Comparison of ENCODE assay signal across 21 cellular contexts in the genomic region with DNA sequence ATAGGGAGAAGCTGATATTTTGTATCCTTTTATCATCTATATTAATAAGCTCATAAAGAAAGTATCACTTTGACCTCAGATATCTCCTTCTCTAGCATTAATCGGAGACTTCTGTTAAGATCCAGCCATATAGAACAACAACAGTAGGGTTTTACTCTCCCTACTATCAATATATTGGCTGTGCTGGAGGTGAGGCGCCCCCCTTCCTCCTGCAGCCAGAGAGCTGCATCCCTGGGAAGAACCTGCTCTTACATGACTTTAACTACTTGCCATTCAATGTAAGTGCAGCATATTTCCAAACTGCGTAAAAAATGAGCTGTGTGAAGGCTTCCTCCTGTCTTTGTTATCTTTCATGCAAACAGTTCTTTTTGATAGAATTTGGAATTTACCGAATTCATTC.
DNase-seq lines count a peak whose midpoint lies in the region; ATAC-seq, FAIRE-seq and TF ChIP-seq lines count a peak whose summit lies in the region.
"Had no signal": no experiment of that assay in that cellular context is flagged by ENCODE, and none has a peak within 500 bp of the region (broad histone marks: within the 10 kb centered on the region; RNA-seq: fewer than 3 reads in every experiment).

No MANE protein-coding gene starts in this region.

- no peak overlapping the region for H3K9ac ChIP-seq in HUES48 (ENCODE audit: low read depth, low read length)
- H3K9ac ChIP-seq: BLaER1 treated with 17β-estradiol and CSF1 and Interleukin-3, amounts not matched to agents 10 nM and 100 nM had no signal

- ATAC-seq in WTC11 (peak; percentile 73), T-helper 17 cell (no peak), HG03460 (IDR thresholded peaks at IDR 0.05; ENCODE audit: unreplicated experiment) (no peak)
- ATAC-seq: GM12878, Right ventricle myocardium inferior had no signal

- H3K27ac Mint-ChIP-seq in WTC11 = peak overlapping the region; percentile 61
- H3K27ac Mint-ChIP-seq in T-helper 2 cell treated with Interferon-gamma antibody and Interleukin-4, amounts not matched to agents 5 μg/mL and 100 μg/mL, for 36 hours = no peak overlapping the region
- H3K27ac Mint-ChIP-seq in T-helper 17 cell = no peak overlapping the region

- H3K4me3 ChIP-seq in HUES48 (ENCODE audit: low read depth, low read length) = peak overlapping the region; percentile 18
- H3K4me3 ChIP-seq: BLaER1 treated with 17β-estradiol and CSF1 and Interleukin-3, amounts not matched to agents 10 nM and 100 nM; GM12878 had no signal

- H3K9me3 Mint-ChIP-seq in WTC11 = no peaks in the 10 kb centered on the region
- no peaks in the 10 kb centered on the region for H3K9me3 Mint-ChIP-seq in T-helper 2 cell treated with Interferon-gamma antibody and Interleukin-4, amounts not matched to agents 5 μg/mL and 100 μg/mL, for 36 hours
- H3K9me3 Mint-ChIP-seq: CD8-positive, alpha-beta memory T cell had no signal

- H3K36me3 Mint-ChIP-seq in WTC11 (no peaks in the 10 kb centered on the region), T-helper 17 cell (ENCODE audit: low read depth) (no peaks in the 10 kb centered on the region)
- no peaks in the 10 kb centered on the region for H3K36me3 Mint-ChIP-seq in T-helper 2 cell treated with Interferon-gamma antibody and Interleukin-4, amounts not matched to agents 5 μg/mL and 100 μg/mL, for 36 hours (ENCODE audit: low read depth)
- H3K36me3 Mint-ChIP-seq: CD8-positive, alpha-beta memory T cell had no signal

- POLR2A ChIA-PET in WTC11 (lab: Charles Lee) = interaction anchor here (0.5 kb wide), 1 partner anchor 555 kb away, joined by 3 read pairs; no protein-coding TSS in a partner anchor

- H3K9me3 ChIP-seq in HUES48 (ENCODE audit: control insufficient read depth, insufficient read depth, low read length) (no peaks in the 10 kb centered on the region), T-helper 17 cell (ENCODE audit: control insufficient read depth, low read length, poor library complexity, severe bottlenecking) (no peaks in the 10 kb centered on the region)

- H3K4me1 Mint-ChIP-seq in WTC11 (peaks cover 49% of the 10 kb centered on the region), T-helper 17 cell (no peaks in the 10 kb centered on the region)
- no peaks in the 10 kb centered on the region for H3K4me1 Mint-ChIP-seq in T-helper 2 cell treated with Interferon-gamma antibody and Interleukin-4, amounts not matched to agents 5 μg/mL and 100 μg/mL, for 36 hours (ENCODE audit: low read depth)
- H3K4me1 Mint-ChIP-seq: CD8-positive, alpha-beta memory T cell had no signal

- peak overlapping the region; percentile 69 for H3K27ac ChIP-seq in HUES48 (ENCODE audit: low read depth, low read length)
- H3K27ac ChIP-seq: BLaER1 treated with 17β-estradiol and CSF1 and Interleukin-3, amounts not matched to agents 10 nM and 100 nM had no signal

- H3K4me3 Mint-ChIP-seq in WTC11 (peak overlapping the region; percentile 28), T-helper 17 cell (no peak overlapping the region)
- H3K4me3 Mint-ChIP-seq in T-helper 2 cell treated with Interferon-gamma antibody and Interleukin-4, amounts not matched to agents 5 μg/mL and 100 μg/mL, for 36 hours = no peak overlapping the region
- H3K4me3 Mint-ChIP-seq: CD8-positive, alpha-beta memory T cell had no signal

- H3K27me3 ChIP-seq in HUES48 (ENCODE audit: control insufficient read depth, insufficient read depth, low read length) = no peaks in the 10 kb centered on the region
- H3K27me3 ChIP-seq: BLaER1 treated with 17β-estradiol and CSF1 and Interleukin-3, amounts not matched to agents 10 nM and 100 nM had no signal

- TF ChIP-seq CTCF in WTC11 (IDR thresholded peaks at IDR 0.05) = no peak

- H3K36me3 ChIP-seq in HUES48 (ENCODE audit: control insufficient read depth, insufficient read depth, low read length) = no peaks in the 10 kb centered on the region
- H3K36me3 ChIP-seq: BLaER1 treated with 17β-estradiol and CSF1 and Interleukin-3, amounts not matched to agents 10 nM and 100 nM had no signal

- peak; percentile 20 for FAIRE-seq in urothelium cell line (lab: Jason Lieb, UNC)
- FAIRE-seq: GM12878, H54, HTR-8/SVneo, RCC 7860 had no signal

- H3K27me3 Mint-ChIP-seq in WTC11 (ENCODE audit: low read depth) (no peaks in the 10 kb centered on the region), T-helper 17 cell (peaks cover 32% of the 10 kb centered on the region)
- peaks cover 1% of the 10 kb centered on the region for H3K27me3 Mint-ChIP-seq in T-helper 2 cell treated with Interferon-gamma antibody and Interleukin-4, amounts not matched to agents 5 μg/mL and 100 μg/mL, for 36 hours (ENCODE audit: low read depth)

- peaks cover 44% of the 10 kb centered on the region for H3K4me1 ChIP-seq in HUES48 (ENCODE audit: control insufficient read depth, insufficient read depth, low read length)
- H3K4me1 ChIP-seq: BLaER1 treated with 17β-estradiol and CSF1 and Interleukin-3, amounts not matched to agents 10 nM and 100 nM had no signal

- CTCF ChIA-PET in WTC11 (lab: Charles Lee) = interaction anchor here (0.7 to 1.2 kb wide), 3 partner anchors 13 to 125 kb away, joined by 3 to 4 read pairs (median 4); no protein-coding TSS in a partner anchor

- DNase-seq in WTC11 (ENCODE audit: low spot score) = no peak
- DNase-seq in iPS-NIHi7 (ENCODE audit: extremely low spot score) = peak; percentile 29
- DNase-seq in urothelium cell line (ENCODE audit: low spot score) = no peak
- DNase-seq in T-helper 2 cell treated with Interferon-gamma antibody and Interleukin-4, amounts not matched to agents 5 μg/mL and 100 μg/mL, for 36 hours (ENCODE audit: low spot score) = no peak
- DNase-seq in T-helper 17 cell = no peak
- DNase-seq: CD8-positive, alpha-beta memory T cell; DMS53; EL; MM.1S; NCI-H1092; NCI-H1436 treated with DMSO at 0.1 percent for 48 hours; NCI-H2081; NCI-H446 treated with DMSO at 0.1 percent for 48 hours had no signal

TF ChIP-seq in WTC11, 78 proteins besides CTCF, POLR2A, EP300 and RAD21 (continues in another document):
- TF ChIP-seq ATF3 (CRISPR knock-in tag; conservative IDR thresholded peaks at IDR 0.05) (no peak), NR1H2 (CRISPR knock-in tag; IDR thresholded peaks at IDR 0.05) (no peak), SOX15 (CRISPR knock-in tag; IDR thresholded peaks at IDR 0.05) (no peak), ESRRA (CRISPR knock-in tag; IDR thresholded peaks at IDR 0.05; ENCODE audit: borderline replicate concordance) (no peak), ETV6 (CRISPR knock-in tag; IDR thresholded peaks at IDR 0.05) (no peak), ELF4 (CRISPR knock-in tag; IDR thresholded peaks at IDR 0.05; ENCODE audit: low read depth) (no peak)
- TF ChIP-seq, protein P1, sequence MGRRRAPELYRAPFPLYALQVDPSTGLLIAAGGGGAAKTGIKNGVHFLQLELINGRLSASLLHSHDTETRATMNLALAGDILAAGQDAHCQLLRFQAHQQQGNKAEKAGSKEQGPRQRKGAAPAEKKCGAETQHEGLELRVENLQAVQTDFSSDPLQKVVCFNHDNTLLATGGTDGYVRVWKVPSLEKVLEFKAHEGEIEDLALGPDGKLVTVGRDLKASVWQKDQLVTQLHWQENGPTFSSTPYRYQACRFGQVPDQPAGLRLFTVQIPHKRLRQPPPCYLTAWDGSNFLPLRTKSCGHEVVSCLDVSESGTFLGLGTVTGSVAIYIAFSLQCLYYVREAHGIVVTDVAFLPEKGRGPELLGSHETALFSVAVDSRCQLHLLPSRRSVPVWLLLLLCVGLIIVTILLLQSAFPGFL (CRISPR knock-in tag; IDR thresholded peaks at IDR 0.05; ENCODE audit: borderline replicate concordance) = no peak
- TF ChIP-seq, protein P2, sequence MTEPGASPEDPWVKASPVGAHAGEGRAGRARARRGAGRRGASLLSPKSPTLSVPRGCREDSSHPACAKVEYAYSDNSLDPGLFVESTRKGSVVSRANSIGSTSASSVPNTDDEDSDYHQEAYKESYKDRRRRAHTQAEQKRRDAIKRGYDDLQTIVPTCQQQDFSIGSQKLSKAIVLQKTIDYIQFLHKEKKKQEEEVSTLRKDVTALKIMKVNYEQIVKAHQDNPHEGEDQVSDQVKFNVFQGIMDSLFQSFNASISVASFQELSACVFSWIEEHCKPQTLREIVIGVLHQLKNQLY (CRISPR knock-in tag; IDR thresholded peaks at IDR 0.05) = no peak
- TF ChIP-seq, protein P3, sequence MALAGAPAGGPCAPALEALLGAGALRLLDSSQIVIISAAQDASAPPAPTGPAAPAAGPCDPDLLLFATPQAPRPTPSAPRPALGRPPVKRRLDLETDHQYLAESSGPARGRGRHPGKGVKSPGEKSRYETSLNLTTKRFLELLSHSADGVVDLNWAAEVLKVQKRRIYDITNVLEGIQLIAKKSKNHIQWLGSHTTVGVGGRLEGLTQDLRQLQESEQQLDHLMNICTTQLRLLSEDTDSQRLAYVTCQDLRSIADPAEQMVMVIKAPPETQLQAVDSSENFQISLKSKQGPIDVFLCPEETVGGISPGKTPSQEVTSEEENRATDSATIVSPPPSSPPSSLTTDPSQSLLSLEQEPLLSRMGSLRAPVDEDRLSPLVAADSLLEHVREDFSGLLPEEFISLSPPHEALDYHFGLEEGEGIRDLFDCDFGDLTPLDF (CRISPR knock-in tag; IDR thresholded peaks at IDR 0.05) = no peak
- TF ChIP-seq, protein P4, sequence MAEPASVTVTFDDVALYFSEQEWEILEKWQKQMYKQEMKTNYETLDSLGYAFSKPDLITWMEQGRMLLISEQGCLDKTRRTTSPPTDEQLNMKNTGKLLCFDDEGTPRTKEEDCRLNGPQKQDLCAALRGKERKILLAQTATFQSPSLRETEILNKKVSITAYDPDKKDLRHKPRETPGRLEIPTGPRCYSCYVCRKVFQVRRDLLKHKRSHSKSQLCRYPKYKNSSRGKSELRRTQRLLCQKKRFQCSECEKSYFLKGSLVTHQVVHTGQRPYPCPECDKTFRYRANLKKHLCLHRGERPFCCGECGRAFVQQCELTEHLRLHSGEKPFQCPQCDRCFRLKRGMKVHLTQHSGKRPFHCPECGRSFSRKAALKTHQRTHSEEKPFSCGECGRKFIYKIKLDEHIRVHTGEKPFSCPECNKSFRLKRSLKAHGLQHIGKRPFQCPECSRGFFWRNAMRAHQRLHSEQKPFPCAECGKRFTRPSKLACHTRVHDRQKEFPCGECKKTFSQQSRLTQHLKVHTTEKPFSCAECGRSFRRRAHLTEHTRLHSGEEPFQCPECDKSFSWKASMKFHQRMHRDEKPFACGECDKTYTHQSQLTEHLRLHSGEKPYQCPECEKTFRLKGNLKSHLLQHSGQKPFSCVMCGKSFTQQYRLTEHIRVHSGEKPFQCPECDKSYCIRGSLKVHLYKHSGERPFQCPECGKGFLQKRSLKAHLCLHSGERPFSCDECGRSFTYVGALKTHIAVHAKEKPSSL (CRISPR knock-in tag; conservative IDR thresholded peaks at IDR 0.05) = no peak
